In the genomic region with DNA sequence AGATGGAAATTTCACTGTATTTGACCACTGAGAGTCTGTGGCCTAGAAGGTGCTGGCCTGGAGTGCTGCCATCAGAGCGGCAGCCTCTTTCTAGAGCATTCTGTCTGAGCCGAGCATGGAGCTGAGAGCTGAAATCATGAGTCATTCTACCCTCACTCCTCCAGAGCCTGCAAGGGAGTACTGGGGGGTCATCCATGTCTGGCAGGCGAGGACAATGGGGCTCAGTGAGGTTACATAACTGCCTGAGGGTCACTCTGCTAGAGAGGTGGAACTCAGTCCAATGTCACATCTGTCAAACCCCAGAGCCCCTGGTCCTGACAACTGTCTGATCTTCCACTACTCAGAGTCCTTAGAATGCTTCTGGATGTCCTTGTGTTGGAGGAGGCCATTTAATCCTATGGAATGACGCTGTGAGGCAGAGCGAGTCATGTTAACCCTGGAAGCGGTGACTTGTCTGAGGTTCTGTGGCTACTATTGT, we compare ENCODE assay signal across 11 cellular contexts.
DNase-seq lines count a peak whose midpoint lies in the region; TF ChIP-seq lines count a peak whose summit lies in the region.
"Had no signal": no experiment of that assay in that cellular context is flagged by ENCODE, and none has a peak within 500 bp of the region (broad histone marks: within the 10 kb centered on the region; RNA-seq: fewer than 3 reads in every experiment).

No MANE protein-coding gene starts in this region.

- peaks cover 5 to 8% (median 6%) of the 10 kb centered on the region in 4 donors for H3K4me1 ChIP-seq in esophagus muscularis mucosa
- H3K4me1 ChIP-seq: prostate gland had no signal

- TF ChIP-seq POLR2A in esophagus muscularis mucosa (IDR thresholded peaks at IDR 0.05; ENCODE audit: low read depth), result no peak

- H3K4me3 Mint-ChIP-seq in neural crest cell, result peak overlapping the region; percentile 54

- no peak overlapping the region for H3K27ac ChIP-seq in esophagus muscularis mucosa (replicated peaks in 1 of 4)
- H3K27ac ChIP-seq: prostate gland had no signal

- H3K9me3 Mint-ChIP-seq in neural crest cell, result no peaks in the 10 kb centered on the region

- intact Hi-C loops in esophagus muscularis mucosa (cut with DNase I), result no loop called here

- WGBS in esophagus muscularis mucosa, result 90% methylated on average over 2 of the region's 6 CpGs

- no peaks in the 10 kb centered on the region for H3K36me3 ChIP-seq in esophagus muscularis mucosa
- H3K36me3 ChIP-seq: prostate gland had no signal

- no peak for TF ChIP-seq EP300 in esophagus muscularis mucosa (IDR thresholded peaks at IDR 0.05)

- no peaks in the 10 kb centered on the region for H3K27me3 ChIP-seq in esophagus muscularis mucosa

- DNase-seq in GM03348 (ENCODE audit: low spot score) (peak; percentile 72), NCI-H226 (peak; percentile 70), cardiac fibroblast (ENCODE audit: low read depth in 2 of 2) (peak; percentile 68 to 80), neural crest cell (ENCODE audit: low read depth, low spot score) (no peak), NCI-H2081 (lab: John Stamatoyannopoulos, UW) (no peak), esophagus muscularis mucosa (ENCODE audit: extremely low spot score) (no peak)
- no peak for DNase-seq in stimulated activated CD4-positive, alpha-beta T cell treated with anti-CD3 and anti-CD28 coated beads, Interleukin-15, amount 100 ng/mL, for 24 hours
- DNase-seq: activated CD4-positive, alpha-beta T cell treated with anti-CD3 and anti-CD28 coated beads for 4 hours; central memory CD4-positive, alpha-beta T cell; H7 had no signal

- H3K27ac Mint-ChIP-seq in neural crest cell (ENCODE audit: unreplicated experiment), result peak overlapping the region; percentile 73

- peaks cover 19% of the 10 kb centered on the region for H3K4me1 Mint-ChIP-seq in neural crest cell

- peaks cover 2% of the 10 kb centered on the region for H3K27me3 Mint-ChIP-seq in neural crest cell (ENCODE audit: low read depth)

- TF ChIP-seq CTCF in cardiac fibroblast (IDR thresholded peaks at IDR 0.05; ENCODE audit: low read depth, low read length), result no peak
- no peak for TF ChIP-seq CTCF in neural crest cell (conservative IDR thresholded peaks at IDR 0.05)
- no peak for TF ChIP-seq CTCF in esophagus muscularis mucosa (IDR thresholded peaks at IDR 0.05)

- H3K36me3 Mint-ChIP-seq in neural crest cell (ENCODE audit: low read depth), result no peaks in the 10 kb centered on the region

- H3K4me3 ChIP-seq in cardiac fibroblast (replicated peaks in 1 of 2; ENCODE audit: low read depth in 2 of 2, low read length in 2 of 2) (no peak overlapping the region), esophagus muscularis mucosa (no peak overlapping the region)
- H3K4me3 ChIP-seq: prostate gland had no signal

- H3K9me3 ChIP-seq in esophagus muscularis mucosa, result no peaks in the 10 kb centered on the region
- H3K9me3 ChIP-seq: prostate gland had no signal

Comparison
In these comparisons a context has a peak if more than half of its experiments do, and no peak if none do; other contexts are left out.
1. DNase-seq: peak in GM03348 (single experiment), NCI-H226 (single experiment) and cardiac fibroblast (2 of 2); none in neural crest cell (single experiment), NCI-H2081 (0 of 2), stimulated activated CD4-positive, alpha-beta T cell treated with anti-CD3 and anti-CD28 coated beads, Interleukin-15, amount 100 ng/mL, for 24 hours (single experiment) and esophagus muscularis mucosa (single experiment).